In genomic region chr6:73509851-73510250, GRCh38 we compare ENCODE assay signal across 1 cellular context.
TF ChIP-seq lines count a peak whose summit lies in the region.

No MANE protein-coding gene starts in this region.

TF ChIP-seq in H1, 55 proteins besides CTCF, POLR2A, EP300 and RAD21:
- no peak for TF ChIP-seq TCF12 (IDR thresholded peaks at IDR 0.05; ENCODE audit: low read depth, low read length)
- TF ChIP-seq ZNF274 (IDR thresholded peaks at IDR 0.05; ENCODE audit: borderline replicate concordance, extremely low read depth, low read length) = no peak
- TF ChIP-seq ATF2 (IDR thresholded peaks at IDR 0.05; ENCODE audit: low read length) = no peak
- TF ChIP-seq USF2 (IDR thresholded peaks at IDR 0.05; ENCODE audit: low read length) = no peak
- TF ChIP-seq E2F6 (IDR thresholded peaks at IDR 0.05) = no peak
- TF ChIP-seq POLR2AphosphoS5 (IDR thresholded peaks at IDR 0.05; ENCODE audit: low read depth, low read length) = peak; percentile 74; the same call in 1 of the 2 replicates
- no peak for TF ChIP-seq ATF3 (IDR thresholded peaks at IDR 0.05; ENCODE audit: insufficient read depth, low read depth, low read length)
- TF ChIP-seq CHD1 (IDR thresholded peaks at IDR 0.05; ENCODE audit: low read depth, low read length) = no peak
TF ChIP-seq in H1: peak in this region for 1.
